In the genomic region with DNA sequence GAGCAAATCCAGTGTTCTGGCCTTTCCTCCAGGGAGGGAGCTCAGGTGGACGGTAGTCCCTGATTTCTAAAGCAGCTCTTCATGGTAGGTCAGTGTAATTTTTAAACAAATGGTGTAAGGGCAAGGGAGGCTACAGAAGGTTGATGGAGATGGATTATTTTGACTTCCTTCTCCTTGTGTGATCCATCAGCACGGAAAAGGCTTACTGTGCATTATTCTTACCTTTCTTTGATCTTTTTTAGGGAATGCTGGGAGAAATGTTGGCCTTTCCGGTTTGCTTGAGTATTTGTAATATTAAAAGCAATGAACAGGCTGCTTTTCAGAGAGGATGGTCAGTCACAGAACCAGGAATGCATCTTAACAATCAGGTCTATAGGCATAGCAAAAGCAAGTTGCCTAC, we compare ENCODE assay signal across 18 cellular contexts.
DNase-seq lines count a peak whose midpoint lies in the region; FAIRE-seq and TF ChIP-seq lines count a peak whose summit lies in the region.
"Had no signal": no experiment of that assay in that cellular context is flagged by ENCODE, and none has a peak within 500 bp of the region (broad histone marks: within the 10 kb centered on the region; RNA-seq: fewer than 3 reads in every experiment).

No MANE protein-coding gene starts in this region.

- H3K27ac ChIP-seq in H1 (ENCODE audit: low read depth, low read length) (no peak overlapping the region), trophoblast cell (ENCODE audit: low read depth, low read length) (peak overlapping the region; percentile 22)
- H3K27ac ChIP-seq: C4-2B, GM23248 had no signal

- no peaks in the 10 kb centered on the region for H3K27me3 Mint-ChIP-seq in nephron (ENCODE audit: low read depth)
- H3K27me3 Mint-ChIP-seq: CD4-positive, alpha-beta T cell had no signal

- H3K9me3 ChIP-seq in H1 (ENCODE audit: insufficient read depth in 2 of 2, low read depth in 1 of 2, low read length in 1 of 2) = peaks cover 11 to 12% of the 10 kb centered on the region in 2 experiments
- H3K9me3 ChIP-seq in trophoblast cell (ENCODE audit: insufficient read depth, low read depth, low read length) = peaks cover under 1% of the 10 kb centered on the region

- no peak overlapping the region for H2BK5ac ChIP-seq in H1 (ENCODE audit: low read depth, low read length)
- no peak overlapping the region for H2BK5ac ChIP-seq in trophoblast cell (ENCODE audit: low read depth, low read length, poor library complexity)

- no peak overlapping the region for H3K56ac ChIP-seq in H1 (replicated peaks; ENCODE audit: insufficient read length, low read depth, low read length)

- POLR2A ChIA-PET in H1 (lab: Charles Lee; ENCODE audit: partially characterized antibody) = no interaction called here

- no peaks in the 10 kb centered on the region for H3K27me3 ChIP-seq in H1 (replicated peaks in 1 of 4; ENCODE audit: control insufficient read depth in 3 of 4, extremely low read depth in 1 of 4, insufficient read depth in 3 of 4, low read length in 3 of 4)
- H3K27me3 ChIP-seq in trophoblast cell (ENCODE audit: insufficient read depth, low read length) = no peaks in the 10 kb centered on the region

- H4K12ac ChIP-seq in trophoblast cell (ENCODE audit: low read depth, low read length) = no peak overlapping the region

- no peak overlapping the region for H2BK20ac ChIP-seq in H1 (ENCODE audit: low read length)

- no peak overlapping the region for H3K23ac ChIP-seq in H1 (ENCODE audit: insufficient read length)
- H3K23ac ChIP-seq in trophoblast cell (ENCODE audit: low read length) = no peak overlapping the region

- no peak overlapping the region for H3K18ac ChIP-seq in H1 (ENCODE audit: extremely low read depth, low read length)
- no peak overlapping the region for H3K18ac ChIP-seq in trophoblast cell (ENCODE audit: low read length)

- no peak overlapping the region for H3K14ac ChIP-seq in H1 (ENCODE audit: insufficient read length)
- no peak overlapping the region for H3K14ac ChIP-seq in trophoblast cell (ENCODE audit: low read length)

- no peak overlapping the region for H2BK12ac ChIP-seq in H1 (ENCODE audit: low read depth, low read length)
- H2BK12ac ChIP-seq in trophoblast cell (ENCODE audit: low read length) = no peak overlapping the region

- H3K4me3 ChIP-seq in H1 (ENCODE audit: extremely low read depth in 1 of 4, insufficient read depth in 2 of 4, low read depth in 3 of 4, low read length in 4 of 4) = no peak overlapping the region
- H3K4me3 ChIP-seq in trophoblast cell (ENCODE audit: low read depth, low read length) = no peak overlapping the region
- H3K4me3 ChIP-seq: GM23248 had no signal

- H3K36me3 Mint-ChIP-seq in nephron (ENCODE audit: low read depth) = peaks cover 4% of the 10 kb centered on the region

- peak overlapping the region in 2 of 3 experiments; percentile 31 to 59 for H3K27ac Mint-ChIP-seq in nephron
- H3K27ac Mint-ChIP-seq: CD4-positive, alpha-beta T cell; HFFc6 had no signal

- no peaks in the 10 kb centered on the region for H3K79me2 ChIP-seq in H1 (ENCODE audit: control insufficient read depth in 1 of 2, insufficient read depth in 2 of 2, low read length in 2 of 2)
- no peaks in the 10 kb centered on the region for H3K79me2 ChIP-seq in trophoblast cell (ENCODE audit: control insufficient read depth, insufficient read depth, low read length, poor library complexity)

- H4K20me1 ChIP-seq in H1 (replicated peaks in 1 of 2; ENCODE audit: control insufficient read depth in 1 of 2, insufficient read depth in 2 of 2, low read length in 2 of 2) = no peaks in the 10 kb centered on the region

- H3K36me3 ChIP-seq in H1 (ENCODE audit: control insufficient read depth in 2 of 4, insufficient read depth in 4 of 4, low read length in 3 of 4) (0 out of 8 replicates have a peak, but pooled peaks cover 0 to 4% (median 0%) of the 10 kb centered on the region in 4 experiments), trophoblast cell (ENCODE audit: control insufficient read depth in 1 of 2, insufficient read depth in 2 of 2, low read length in 2 of 2) (peaks cover 0 to 2% of the 10 kb centered on the region in 2 experiments)

- H2BK15ac ChIP-seq in H1 (ENCODE audit: low read length) = no peak overlapping the region

- no peak overlapping the region for H4K91ac ChIP-seq in H1 (replicated peaks; ENCODE audit: insufficient read length, low read length)
- H4K91ac ChIP-seq in trophoblast cell (ENCODE audit: low read depth, low read length) = peak overlapping the region; percentile 5

- TF ChIP-seq CTCF in H1 (IDR thresholded peaks at IDR 0.05; ENCODE audit: control extremely low read depth in 1 of 3, insufficient read depth in 1 of 3, low read depth in 1 of 3, low read length in 3 of 3) (no peak), nephron (IDR thresholded peaks at IDR 0.05; ENCODE audit: unreplicated experiment in 3 of 3) (no peak)

- H3K4me1 ChIP-seq in H1 (replicated peaks in 1 of 4; ENCODE audit: control insufficient read depth in 3 of 4, insufficient read depth in 4 of 4, low read length in 3 of 4) (peaks cover 0 to 5% (median 2%) of the 10 kb centered on the region in 4 experiments; a peak in 3 of 7 replicates), trophoblast cell (ENCODE audit: control insufficient read depth in 1 of 2, insufficient read depth in 2 of 2, low read length in 2 of 2) (peaks cover 6 to 11% of the 10 kb centered on the region in 2 experiments)

- H2AFZ ChIP-seq in H1 (ENCODE audit: low read length) (0 out of 2 replicates have a peak overlapping the region, but pooled peaks have one; percentile 36), trophoblast cell (ENCODE audit: insufficient read depth, low read length, poor library complexity) (no peak overlapping the region)
- H2AFZ ChIP-seq: GM23248 had no signal

- TF ChIP-seq POLR2A in H1 (IDR thresholded peaks at IDR 0.05; ENCODE audit: control extremely low read depth in 1 of 2, low read depth in 2 of 2, low read length in 2 of 2) = no peak

- CTCF ChIA-PET in H1 (lab: Charles Lee; ENCODE audit: partially characterized antibody) = interaction anchor here (0.6 to 1.7 kb wide), 3 partner anchors 12 to 30 kb away, joined by 3 read pairs; no protein-coding TSS in a partner anchor

- peaks cover 26% of the 10 kb centered on the region for H3K4me1 Mint-ChIP-seq in nephron

- H3K23me2 ChIP-seq in H1 (ENCODE audit: low read depth, low read length) = no peaks in the 10 kb centered on the region

- H3K4me3 Mint-ChIP-seq in nephron = no peak overlapping the region
- H3K4me3 Mint-ChIP-seq: CD4-positive, alpha-beta T cell; HFFc6 had no signal

- no peak overlapping the region for H4K5ac ChIP-seq in H1 (ENCODE audit: insufficient read length, low read depth, low read length)

- H3K9ac ChIP-seq in H1 (replicated peaks in 1 of 4; ENCODE audit: extremely low read depth in 1 of 4, low read depth in 3 of 4, low read length in 3 of 4) (no peak overlapping the region), trophoblast cell (ENCODE audit: low read length) (no peak overlapping the region)
- H3K9ac ChIP-seq: GM23248 had no signal

- no peak for FAIRE-seq in H1 (lab: Jason Lieb, UNC)
- FAIRE-seq: A204.1, D721Med, G401.6, GM12891, GM18507 had no signal

- no peaks in the 10 kb centered on the region for H3K79me1 ChIP-seq in H1 (ENCODE audit: low read depth, low read length)
- peaks cover 5% of the 10 kb centered on the region for H3K79me1 ChIP-seq in trophoblast cell (ENCODE audit: low read length)

- WGBS in H1 (ENCODE audit: extremely low coverage in 1 of 2, insufficient coverage in 1 of 2, insufficient read length in 1 of 2, insufficient replicate concordance in 2 of 2, low coverage in 1 of 2, low lambda C conversion rate in 2 of 2, missing lambda C conversion rate in 1 of 2), 2 experiments = 91% methylated on average over 3 of the region's 3 CpGs; no CpG with 5 or more reads in 1 of the 2 experiments
- WGBS in trophoblast cell (ENCODE audit: extremely low coverage, insufficient coverage, insufficient read length) = no CpG with 5 or more reads among the region's 3 CpGs

- H3K4me2 ChIP-seq in H1 (ENCODE audit: insufficient read depth in 1 of 2, low read depth in 2 of 2, low read length in 2 of 2) (no peak overlapping the region), trophoblast cell (ENCODE audit: low read length) (no peak overlapping the region)

- H4K8ac ChIP-seq in H1 (ENCODE audit: extremely low read depth, insufficient read depth, low read length) (no peak overlapping the region), trophoblast cell (ENCODE audit: low read depth, low read length) (no peak overlapping the region)

- peaks cover 12% of the 10 kb centered on the region for H3K9me3 Mint-ChIP-seq in nephron

- no peak for TF ChIP-seq EP300 in H1 (IDR thresholded peaks at IDR 0.05; ENCODE audit: borderline replicate concordance in 1 of 2, low read depth in 2 of 2, low read length in 2 of 2)

- no peak overlapping the region for H3K4ac ChIP-seq in H1 (replicated peaks; ENCODE audit: insufficient read length, low read depth, low read length)
- no peak overlapping the region for H3K4ac ChIP-seq in trophoblast cell (ENCODE audit: low read depth, low read length)

- no peak overlapping the region for H2AK5ac ChIP-seq in H1 (ENCODE audit: low read depth, low read length)
- H2AK5ac ChIP-seq in trophoblast cell (ENCODE audit: low read length) = no peak overlapping the region

- no peak for TF ChIP-seq RAD21 in H1 (IDR thresholded peaks at IDR 0.05 in 1 of 2, conservative IDR thresholded peaks at IDR 0.05 in 1 of 2; ENCODE audit: low read depth in 2 of 2, low read length in 2 of 2)

- DNase-seq in H1 (ENCODE audit: low read depth in 1 of 2, low spot score in 2 of 2) (no peak), trophoblast cell (no peak), NCI-H2081 (lab: John Stamatoyannopoulos, UW) (no peak), NCI-H1436 (lab: John Stamatoyannopoulos, UW) (no peak)
- no peak for DNase-seq in activated CD4-positive, alpha-beta T cell treated with anti-CD3 and anti-CD28 coated beads, Interleukin-2, amount 50 U/mL, for 4 hours
- DNase-seq: AML-193; Caco-2; CD4-positive, alpha-beta T cell; GM23248; H7; HFFc6 had no signal

- H2BK120ac ChIP-seq in H1 (replicated peaks; ENCODE audit: low read depth, low read length) (no peak overlapping the region), trophoblast cell (ENCODE audit: insufficient read depth, low read length, poor library complexity) (no peak overlapping the region)

TF ChIP-seq in H1, 55 proteins besides CTCF, POLR2A, EP300 and RAD21:
- no peak for TF ChIP-seq BRCA1 (IDR thresholded peaks at IDR 0.05; ENCODE audit: low read depth, low read length)
